ENCODE assay signal across 22 cellular contexts in genomic region chr6:15947436-15947835, GRCh38.
A peak's percentile ranks its signal among the peaks of the same experiment; 100 is the strongest.
DNase-seq lines count a peak whose midpoint lies in the region; ATAC-seq and TF ChIP-seq lines count a peak whose summit lies in the region.
"Had no signal": no experiment of that assay in that cellular context is flagged by ENCODE, and none has a peak within 500 bp of the region (broad histone marks: within the 10 kb centered on the region; RNA-seq: fewer than 3 reads in every experiment).

No MANE protein-coding gene starts in this region.

- intact Hi-C loops in heart left ventricle (cut with DNase I), result no loop called here

- no peak for TF ChIP-seq POLR2A in heart left ventricle (IDR thresholded peaks at IDR 0.05)

- H3K4me3 ChIP-seq in WERI-Rb-1 (ENCODE audit: low read depth, low read length), result no peak overlapping the region
- no peak overlapping the region for H3K4me3 ChIP-seq in heart left ventricle
- H3K4me3 ChIP-seq: A549; BLaER1 treated with 17β-estradiol and CSF1 and Interleukin-3, amounts not matched to agents 10 nM and 100 nM; GM12878 had no signal

- peak overlapping the region; percentile 54 for H3K27ac ChIP-seq in C4-2B
- peak overlapping the region; percentile 90 for H3K27ac ChIP-seq in WERI-Rb-1
- H3K27ac ChIP-seq in heart left ventricle, result no peak overlapping the region
- H3K27ac ChIP-seq: 22Rv1; A549; BLaER1 treated with 17β-estradiol and CSF1 and Interleukin-3, amounts not matched to agents 10 nM and 100 nM had no signal

- no peak for ATAC-seq in heart left ventricle
- ATAC-seq: A549, GM12878 had no signal

- H3K9me3 ChIP-seq in WERI-Rb-1 (ENCODE audit: severe bottlenecking), result peaks cover 4% of the 10 kb centered on the region
- no peaks in the 10 kb centered on the region for H3K9me3 ChIP-seq in heart left ventricle
- H3K9me3 ChIP-seq: A549; BLaER1 treated with 17β-estradiol and CSF1 and Interleukin-3, amounts not matched to agents 10 nM and 100 nM had no signal

- H3K27me3 ChIP-seq in WERI-Rb-1 (ENCODE audit: insufficient read depth, low read depth, severe bottlenecking) (no peaks in the 10 kb centered on the region), heart left ventricle (no peaks in the 10 kb centered on the region)
- H3K27me3 ChIP-seq: BLaER1 treated with 17β-estradiol and CSF1 and Interleukin-3, amounts not matched to agents 10 nM and 100 nM had no signal

- 55 to 100% (median 94%) methylated on average over 1 of the region's 1 CpG for WGBS in heart left ventricle, 4 donors

- H3K36me3 ChIP-seq in WERI-Rb-1 (no peaks in the 10 kb centered on the region), heart left ventricle (no peaks in the 10 kb centered on the region)
- H3K36me3 ChIP-seq: BLaER1 treated with 17β-estradiol and CSF1 and Interleukin-3, amounts not matched to agents 10 nM and 100 nM had no signal

- DNase-seq in DMS 273 (lab: John Stamatoyannopoulos, UW; ENCODE audit: unreplicated experiment) (peak; percentile 23), DMS 273 treated with DMSO at 0.1 percent for 48 hours (lab: John Stamatoyannopoulos, UW) (no peak), RPMI8226 (peak; percentile 63), WERI-Rb-1 (peak; percentile 79), glomerular visceral epithelial cell (ENCODE audit: extremely low spot score) (no peak), heart left ventricle (no peak)
- DNase-seq: AML-193; CD4-positive, alpha-beta memory T cell; CD4-positive, CD25-positive, alpha-beta regulatory T cell; CD8-positive, alpha-beta memory T cell; COR-L47; DMS153; DMS53; DMS79; DND-41; EL; GDM1 had no signal

- peaks cover 0 to 16% (median 3%) of the 10 kb centered on the region in 12 donors for H3K4me1 ChIP-seq in heart left ventricle

- TF ChIP-seq CTCF in C4-2B (conservative IDR thresholded peaks at IDR 0.05) (no peak), WERI-Rb-1 (IDR thresholded peaks at IDR 0.05; ENCODE audit: low read depth, low read length) (no peak), heart left ventricle (IDR thresholded peaks at IDR 0.05) (no peak)

Comparison
In these comparisons a context has a peak if more than half of its experiments do, and no peak if none do; other contexts are left out.
1. DNase-seq: peak in DMS 273 (single experiment), RPMI8226 (single experiment) and WERI-Rb-1 (single experiment); none in DMS 273 treated with DMSO at 0.1 percent for 48 hours (single experiment), glomerular visceral epithelial cell (single experiment) and heart left ventricle (0 of 5).
2. H3K27ac ChIP-seq: peak in C4-2B (single experiment) and WERI-Rb-1 (single experiment); none in heart left ventricle (0 of 12).